Comparison of ENCODE assay signal across 22 cellular contexts in genomic region chr11:128048121-128048520, GRCh38.
DNase-seq lines count a peak whose midpoint lies in the region; ATAC-seq and TF ChIP-seq lines count a peak whose summit lies in the region.
"Had no signal": no experiment of that assay in that cellular context is flagged by ENCODE, and none has a peak within 500 bp of the region (broad histone marks: within the 10 kb centered on the region; RNA-seq: fewer than 3 reads in every experiment).

No MANE protein-coding gene starts in this region.

- TF ChIP-seq CTCF in kidney epithelial cell (IDR thresholded peaks at IDR 0.05; ENCODE audit: insufficient read depth, low read length, poor library complexity, severe bottlenecking): no peak

- no peak for DNase-seq in activated naive CD8-positive, alpha-beta T cell treated with anti-CD3 and anti-CD28 coated beads, Interleukin-2, amount 50 U/mL, for 24 hours
- DNase-seq in kidney epithelial cell (ENCODE audit: low read depth): peak; percentile 47
- peak; percentile 51 for DNase-seq in left kidney (ENCODE audit: low read depth, low spot score)
- DNase-seq in renal cortical epithelial cell (ENCODE audit: low read depth): peak; percentile 96
- DNase-seq in DMS153 treated with DMSO at 0.1 percent for 48 hours (lab: John Stamatoyannopoulos, UW; ENCODE audit: unreplicated experiment): no peak
- DNase-seq in T-helper 2 cell treated with Interferon-gamma antibody and Interleukin-4, amounts not matched to agents 5 μg/mL and 100 μg/mL, for 36 hours (ENCODE audit: low spot score): no peak
- DNase-seq: 8988T; ACHN; AML-193; C1 segment of cervical spinal cord; Caco-2; CD8-positive, alpha-beta T cell; DMS153; DMS79; EL; GDM1; H7; HCEC 1CT had no signal

- H3K36me3 Mint-ChIP-seq in activated naive CD8-positive, alpha-beta T cell: peaks cover 5% of the 10 kb centered on the region
- peaks cover 10% of the 10 kb centered on the region for H3K36me3 Mint-ChIP-seq in activated naive CD8-positive, alpha-beta T cell treated with anti-CD3 and anti-CD28 coated beads, Interleukin-2, amount 50 U/mL, for 24 hours (ENCODE audit: low read depth)
- H3K36me3 Mint-ChIP-seq in T-helper 2 cell treated with Interferon-gamma antibody and Interleukin-4, amounts not matched to agents 5 μg/mL and 100 μg/mL, for 36 hours (ENCODE audit: low read depth): peaks cover 11% of the 10 kb centered on the region
- H3K36me3 Mint-ChIP-seq: CD8-positive, alpha-beta T cell had no signal

- H3K9me3 Mint-ChIP-seq in activated naive CD8-positive, alpha-beta T cell (ENCODE audit: low read depth): peaks cover 3% of the 10 kb centered on the region
- peaks cover 17% of the 10 kb centered on the region for H3K9me3 Mint-ChIP-seq in activated naive CD8-positive, alpha-beta T cell treated with anti-CD3 and anti-CD28 coated beads, Interleukin-2, amount 50 U/mL, for 24 hours
- peaks cover 29% of the 10 kb centered on the region for H3K9me3 Mint-ChIP-seq in T-helper 2 cell treated with Interferon-gamma antibody and Interleukin-4, amounts not matched to agents 5 μg/mL and 100 μg/mL, for 36 hours
- H3K9me3 Mint-ChIP-seq: CD8-positive, alpha-beta T cell had no signal

- H3K4me3 ChIP-seq in kidney epithelial cell (ENCODE audit: low read depth, low read length): no peak overlapping the region
- H3K4me3 ChIP-seq: A549, GM12878 had no signal

- H3K27ac Mint-ChIP-seq in activated naive CD8-positive, alpha-beta T cell: peak overlapping the region; percentile 36
- H3K27ac Mint-ChIP-seq in activated naive CD8-positive, alpha-beta T cell treated with anti-CD3 and anti-CD28 coated beads, Interleukin-2, amount 50 U/mL, for 24 hours: no peak overlapping the region
- no peak overlapping the region for H3K27ac Mint-ChIP-seq in T-helper 2 cell treated with Interferon-gamma antibody and Interleukin-4, amounts not matched to agents 5 μg/mL and 100 μg/mL, for 36 hours

- H3K27me3 ChIP-seq in kidney epithelial cell (ENCODE audit: control insufficient read depth, insufficient read depth, low read length): no peaks in the 10 kb centered on the region

- peaks cover 70% of the 10 kb centered on the region for H3K4me1 Mint-ChIP-seq in activated naive CD8-positive, alpha-beta T cell (ENCODE audit: low read depth)
- peaks cover 69% of the 10 kb centered on the region for H3K4me1 Mint-ChIP-seq in activated naive CD8-positive, alpha-beta T cell treated with anti-CD3 and anti-CD28 coated beads, Interleukin-2, amount 50 U/mL, for 24 hours
- peaks cover 40% of the 10 kb centered on the region for H3K4me1 Mint-ChIP-seq in T-helper 2 cell treated with Interferon-gamma antibody and Interleukin-4, amounts not matched to agents 5 μg/mL and 100 μg/mL, for 36 hours (ENCODE audit: low read depth)

- ATAC-seq in activated naive CD8-positive, alpha-beta T cell treated with anti-CD3 and anti-CD28 coated beads, Interleukin-2, amount 50 U/mL, for 24 hours: no peak
- ATAC-seq in HG03460 (IDR thresholded peaks at IDR 0.05; ENCODE audit: unreplicated experiment): no peak
- ATAC-seq: A549; CD8-positive, alpha-beta T cell; GM12878 had no signal

- H3K27me3 Mint-ChIP-seq in activated naive CD8-positive, alpha-beta T cell: no peaks in the 10 kb centered on the region
- H3K27me3 Mint-ChIP-seq in activated naive CD8-positive, alpha-beta T cell treated with anti-CD3 and anti-CD28 coated beads, Interleukin-2, amount 50 U/mL, for 24 hours: no peaks in the 10 kb centered on the region
- H3K27me3 Mint-ChIP-seq in T-helper 2 cell treated with Interferon-gamma antibody and Interleukin-4, amounts not matched to agents 5 μg/mL and 100 μg/mL, for 36 hours (ENCODE audit: low read depth): no peaks in the 10 kb centered on the region

- no peak overlapping the region for H3K4me3 Mint-ChIP-seq in activated naive CD8-positive, alpha-beta T cell
- no peak overlapping the region for H3K4me3 Mint-ChIP-seq in activated naive CD8-positive, alpha-beta T cell treated with anti-CD3 and anti-CD28 coated beads, Interleukin-2, amount 50 U/mL, for 24 hours
- H3K4me3 Mint-ChIP-seq in T-helper 2 cell treated with Interferon-gamma antibody and Interleukin-4, amounts not matched to agents 5 μg/mL and 100 μg/mL, for 36 hours: no peak overlapping the region
- H3K4me3 Mint-ChIP-seq: CD8-positive, alpha-beta T cell had no signal

- no peaks in the 10 kb centered on the region for H3K36me3 ChIP-seq in kidney epithelial cell (ENCODE audit: control insufficient read depth, insufficient read depth, low read length)

Comparison
In these comparisons a context has a peak if more than half of its experiments do, and no peak if none do; other contexts are left out.
1. DNase-seq: peak in kidney epithelial cell (single experiment), left kidney (single experiment) and renal cortical epithelial cell (single experiment); none in activated naive CD8-positive, alpha-beta T cell treated with anti-CD3 and anti-CD28 coated beads, Interleukin-2, amount 50 U/mL, for 24 hours (single experiment), DMS153 treated with DMSO at 0.1 percent for 48 hours (single experiment) and T-helper 2 cell treated with Interferon-gamma antibody and Interleukin-4, amounts not matched to agents 5 μg/mL and 100 μg/mL, for 36 hours (single experiment).